Comparison of ENCODE assay signal across 1 cellular context in the genomic region with DNA sequence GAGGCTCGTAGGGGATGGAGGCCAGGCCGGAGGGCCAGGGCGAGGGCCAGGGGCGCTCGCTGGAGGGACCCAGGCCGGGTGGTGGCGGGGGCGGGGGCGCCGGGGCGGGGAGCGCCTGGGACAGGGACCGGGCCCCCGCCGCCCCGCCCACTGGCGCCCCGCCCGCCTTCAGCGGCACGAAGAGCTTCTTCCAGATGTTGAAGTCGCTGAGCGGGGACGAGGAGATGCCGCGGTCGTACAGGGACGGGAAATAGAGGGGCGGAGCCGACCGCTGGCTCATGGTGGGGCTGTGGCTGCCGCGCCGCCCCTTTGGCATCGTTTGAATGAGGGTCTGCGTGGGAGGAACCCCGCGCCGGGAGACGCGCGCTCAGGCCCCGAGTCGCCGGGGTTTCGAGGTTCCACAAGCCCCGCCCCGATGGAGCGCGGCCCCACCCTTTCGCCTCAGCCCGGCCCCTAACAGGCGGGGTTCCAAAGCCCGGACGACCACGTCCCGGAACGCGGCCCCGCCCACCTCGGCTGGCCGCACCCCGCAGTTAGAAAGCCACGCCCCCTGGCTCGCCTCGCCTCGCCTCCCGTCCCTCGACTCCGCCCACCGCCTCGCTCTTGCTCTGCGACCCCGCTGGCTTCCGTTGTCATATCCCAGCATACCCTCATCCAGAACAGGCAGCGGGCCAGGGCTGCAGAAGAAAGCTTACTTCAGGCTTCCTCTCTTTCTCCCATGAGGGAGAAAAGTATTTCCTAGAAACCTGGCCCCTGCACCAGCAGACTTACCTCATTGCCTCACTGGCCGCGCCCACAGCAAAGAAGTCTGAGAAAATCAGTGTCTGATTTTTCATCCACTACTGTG.
TF ChIP-seq lines count a peak whose summit lies in the region.

A gene with protein sequence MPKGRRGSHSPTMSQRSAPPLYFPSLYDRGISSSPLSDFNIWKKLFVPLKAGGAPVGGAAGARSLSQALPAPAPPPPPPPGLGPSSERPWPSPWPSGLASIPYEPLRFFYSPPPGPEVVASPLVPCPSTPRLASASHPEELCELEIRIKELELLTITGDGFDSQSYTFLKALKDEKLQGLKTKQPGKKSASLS (minus strand): TSS at position 402 of the 847 bp plus-strand sequence. CDS start 86 bp downstream, at position 316.

TF ChIP-seq in HepG2, 621 proteins besides CTCF, POLR2A, EP300 and RAD21 (continued from another document and continues in another):
- TF ChIP-seq, protein P1, sequence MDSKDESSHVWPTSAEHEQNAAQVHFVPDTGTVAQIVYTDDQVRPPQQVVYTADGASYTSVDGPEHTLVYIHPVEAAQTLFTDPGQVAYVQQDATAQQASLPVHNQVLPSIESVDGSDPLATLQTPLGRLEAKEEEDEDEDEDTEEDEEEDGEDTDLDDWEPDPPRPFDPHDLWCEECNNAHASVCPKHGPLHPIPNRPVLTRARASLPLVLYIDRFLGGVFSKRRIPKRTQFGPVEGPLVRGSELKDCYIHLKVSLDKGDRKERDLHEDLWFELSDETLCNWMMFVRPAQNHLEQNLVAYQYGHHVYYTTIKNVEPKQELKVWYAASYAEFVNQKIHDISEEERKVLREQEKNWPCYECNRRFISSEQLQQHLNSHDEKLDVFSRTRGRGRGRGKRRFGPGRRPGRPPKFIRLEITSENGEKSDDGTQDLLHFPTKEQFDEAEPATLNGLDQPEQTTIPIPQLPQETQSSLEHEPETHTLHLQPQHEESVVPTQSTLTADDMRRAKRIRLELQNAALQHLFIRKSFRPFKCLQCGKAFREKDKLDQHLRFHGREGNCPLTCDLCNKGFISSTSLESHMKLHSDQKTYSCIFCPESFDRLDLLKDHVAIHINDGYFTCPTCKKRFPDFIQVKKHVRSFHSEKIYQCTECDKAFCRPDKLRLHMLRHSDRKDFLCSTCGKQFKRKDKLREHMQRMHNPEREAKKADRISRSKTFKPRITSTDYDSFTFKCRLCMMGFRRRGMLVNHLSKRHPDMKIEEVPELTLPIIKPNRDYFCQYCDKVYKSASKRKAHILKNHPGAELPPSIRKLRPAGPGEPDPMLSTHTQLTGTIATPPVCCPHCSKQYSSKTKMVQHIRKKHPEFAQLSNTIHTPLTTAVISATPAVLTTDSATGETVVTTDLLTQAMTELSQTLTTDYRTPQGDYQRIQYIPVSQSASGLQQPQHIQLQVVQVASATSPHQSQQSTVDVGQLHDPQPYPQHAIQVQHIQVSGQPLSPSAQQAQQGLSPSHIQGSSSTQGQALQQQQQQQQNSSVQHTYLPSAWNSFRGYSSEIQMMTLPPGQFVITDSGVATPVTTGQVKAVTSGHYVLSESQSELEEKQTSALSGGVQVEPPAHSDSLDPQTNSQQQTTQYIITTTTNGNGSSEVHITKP (CRISPR knock-in tag; IDR thresholded peaks at IDR 0.05; ENCODE audit: low read depth), result peak; percentile 41; the same call in 1 of the 2 replicates
- TF ChIP-seq ATM (IDR thresholded peaks at IDR 0.05; ENCODE audit: borderline replicate concordance), result no peak
- TF ChIP-seq MEF2D (CRISPR knock-in tag; IDR thresholded peaks at IDR 0.05), result no peak
- TF ChIP-seq RBFOX2 (IDR thresholded peaks at IDR 0.05; ENCODE audit: low read depth, low read length), result peak; percentile 85
- peak; percentile 69 for TF ChIP-seq ELF1 (CRISPR knock-in tag; IDR thresholded peaks at IDR 0.05)
- TF ChIP-seq REPIN1 (CRISPR knock-in tag; IDR thresholded peaks at IDR 0.05; ENCODE audit: borderline replicate concordance, low read depth), result peak; percentile 76; the same call in 1 of the 2 replicates
- TF ChIP-seq NFE2L1 (CRISPR knock-in tag; IDR thresholded peaks at IDR 0.05; ENCODE audit: borderline replicate concordance), result no peak
- no peak for TF ChIP-seq ZNF274 (CRISPR knock-in tag; IDR thresholded peaks at IDR 0.05)
- TF ChIP-seq SALL2 (CRISPR knock-in tag; IDR thresholded peaks at IDR 0.05), result no peak
- no peak for TF ChIP-seq BCL6 (CRISPR knock-in tag; IDR thresholded peaks at IDR 0.05)
- TF ChIP-seq, protein P2, sequence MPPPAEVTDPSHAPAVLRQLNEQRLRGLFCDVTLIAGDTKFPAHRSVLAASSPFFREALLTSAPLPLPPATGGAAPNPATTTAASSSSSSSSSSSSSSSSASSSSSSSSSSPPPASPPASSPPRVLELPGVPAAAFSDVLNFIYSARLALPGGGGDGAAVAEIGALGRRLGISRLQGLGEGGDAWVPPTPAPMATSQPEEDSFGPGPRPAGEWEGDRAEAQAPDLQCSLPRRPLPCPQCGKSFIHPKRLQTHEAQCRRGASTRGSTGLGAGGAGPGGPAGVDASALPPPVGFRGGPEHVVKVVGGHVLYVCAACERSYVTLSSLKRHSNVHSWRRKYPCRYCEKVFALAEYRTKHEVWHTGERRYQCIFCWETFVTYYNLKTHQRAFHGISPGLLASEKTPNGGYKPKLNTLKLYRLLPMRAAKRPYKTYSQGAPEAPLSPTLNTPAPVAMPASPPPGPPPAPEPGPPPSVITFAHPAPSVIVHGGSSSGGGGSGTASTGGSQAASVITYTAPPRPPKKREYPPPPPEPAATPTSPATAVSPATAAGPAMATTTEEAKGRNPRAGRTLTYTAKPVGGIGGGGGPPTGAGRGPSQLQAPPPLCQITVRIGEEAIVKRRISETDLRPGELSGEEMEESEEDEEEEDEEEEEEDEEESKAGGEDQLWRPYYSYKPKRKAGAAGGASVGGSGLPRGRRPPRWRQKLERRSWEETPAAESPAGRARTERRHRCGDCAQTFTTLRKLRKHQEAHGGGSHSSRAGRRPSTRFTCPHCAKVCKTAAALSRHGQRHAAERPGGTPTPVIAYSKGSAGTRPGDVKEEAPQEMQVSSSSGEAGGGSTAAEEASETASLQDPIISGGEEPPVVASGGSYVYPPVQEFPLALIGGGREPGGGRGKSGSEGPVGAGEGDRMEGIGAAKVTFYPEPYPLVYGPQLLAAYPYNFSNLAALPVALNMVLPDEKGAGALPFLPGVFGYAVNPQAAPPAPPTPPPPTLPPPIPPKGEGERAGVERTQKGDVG (CRISPR knock-in tag; IDR thresholded peaks at IDR 0.05; ENCODE audit: borderline replicate concordance), result no peak
- TF ChIP-seq ZBTB42 (CRISPR knock-in tag; IDR thresholded peaks at IDR 0.05), result peak; percentile 95
- no peak for TF ChIP-seq ZNF20 (CRISPR knock-in tag; IDR thresholded peaks at IDR 0.05)
- no peak for TF ChIP-seq ATF1 (CRISPR knock-in tag; IDR thresholded peaks at IDR 0.05)
- TF ChIP-seq, protein P3, sequence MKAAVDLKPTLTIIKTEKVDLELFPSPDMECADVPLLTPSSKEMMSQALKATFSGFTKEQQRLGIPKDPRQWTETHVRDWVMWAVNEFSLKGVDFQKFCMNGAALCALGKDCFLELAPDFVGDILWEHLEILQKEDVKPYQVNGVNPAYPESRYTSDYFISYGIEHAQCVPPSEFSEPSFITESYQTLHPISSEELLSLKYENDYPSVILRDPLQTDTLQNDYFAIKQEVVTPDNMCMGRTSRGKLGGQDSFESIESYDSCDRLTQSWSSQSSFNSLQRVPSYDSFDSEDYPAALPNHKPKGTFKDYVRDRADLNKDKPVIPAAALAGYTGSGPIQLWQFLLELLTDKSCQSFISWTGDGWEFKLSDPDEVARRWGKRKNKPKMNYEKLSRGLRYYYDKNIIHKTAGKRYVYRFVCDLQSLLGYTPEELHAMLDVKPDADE (CRISPR knock-in tag; IDR thresholded peaks at IDR 0.05), result no peak
- peak; percentile 11; the same call in 1 of the 2 replicates for TF ChIP-seq SIN3A (IDR thresholded peaks at IDR 0.05; ENCODE audit: borderline replicate concordance, low read depth, low read length)
- TF ChIP-seq MAZ (IDR thresholded peaks at IDR 0.05; ENCODE audit: borderline replicate concordance, low read depth, low read length), result no peak
- TF ChIP-seq MAZ (CRISPR knock-in tag; IDR thresholded peaks at IDR 0.05; ENCODE audit: low read depth), result peak; percentile 2
- 0 out of 2 replicates have a peak, but pooled peaks have one; percentile 53 for TF ChIP-seq ZNF619 (CRISPR knock-in tag; IDR thresholded peaks at IDR 0.05)
- peak; percentile 63; the same call in 1 of the 2 replicates for TF ChIP-seq ZBTB7B (CRISPR knock-in tag; IDR thresholded peaks at IDR 0.05)
- no peak for TF ChIP-seq MED13 (CRISPR knock-in tag; IDR thresholded peaks at IDR 0.05)
- TF ChIP-seq SAP130 (CRISPR knock-in tag; IDR thresholded peaks at IDR 0.05; ENCODE audit: low read depth), result peak; percentile 76
- TF ChIP-seq YEATS2 (CRISPR knock-in tag; IDR thresholded peaks at IDR 0.05; ENCODE audit: borderline replicate concordance), result no peak
- TF ChIP-seq ZNF724P (CRISPR knock-in tag; IDR thresholded peaks at IDR 0.05; ENCODE audit: borderline replicate concordance), result 0 out of 2 replicates have a peak, but pooled peaks have one; percentile 66
- TF ChIP-seq ZMYM2 (CRISPR knock-in tag; IDR thresholded peaks at IDR 0.05), result no peak
- TF ChIP-seq TIGD3 (CRISPR knock-in tag; IDR thresholded peaks at IDR 0.05; ENCODE audit: borderline replicate concordance), result no peak
- TF ChIP-seq ZNF18 (CRISPR knock-in tag; IDR thresholded peaks at IDR 0.05; ENCODE audit: insufficient replicate concordance), result peak; percentile 64
- no peak for TF ChIP-seq SRSF1 (optimal IDR thresholded peaks at IDR 0.05; ENCODE audit: low read depth, low read length)
- no peak for TF ChIP-seq ELF4 (CRISPR knock-in tag; IDR thresholded peaks at IDR 0.05; ENCODE audit: borderline replicate concordance)
- no peak for TF ChIP-seq U2AF2 (IDR thresholded peaks at IDR 0.05; ENCODE audit: low read depth, low read length)
- TF ChIP-seq SATB2 (CRISPR knock-in tag; IDR thresholded peaks at IDR 0.05), result no peak
- TF ChIP-seq ZNF251 (CRISPR knock-in tag; IDR thresholded peaks at IDR 0.05), result no peak
- 0 out of 2 replicates have a peak, but pooled peaks have one; percentile 34 for TF ChIP-seq ZNF121 (CRISPR knock-in tag; IDR thresholded peaks at IDR 0.05)
- TF ChIP-seq ZNF296 (CRISPR knock-in tag; conservative IDR thresholded peaks at IDR 0.05), result no peak
- no peak for TF ChIP-seq GATA4 (IDR thresholded peaks at IDR 0.05; ENCODE audit: borderline replicate concordance, low read depth)
- no peak for TF ChIP-seq ZSCAN21 (CRISPR knock-in tag; IDR thresholded peaks at IDR 0.05; ENCODE audit: borderline replicate concordance)
- no peak for TF ChIP-seq ZNF460 (CRISPR knock-in tag; IDR thresholded peaks at IDR 0.05; ENCODE audit: borderline replicate concordance)
- TF ChIP-seq KLF16 (CRISPR knock-in tag; IDR thresholded peaks at IDR 0.05), result peak in 1 of 2 experiments; percentile 45; a peak in 1 of 4 replicates
- no peak for TF ChIP-seq ZMAT5 (CRISPR knock-in tag; IDR thresholded peaks at IDR 0.05; ENCODE audit: borderline replicate concordance, low read depth)
- TF ChIP-seq HIVEP1 (CRISPR knock-in tag; IDR thresholded peaks at IDR 0.05), result peak; percentile 28; the same call in 1 of the 2 replicates
- TF ChIP-seq PHF8 (CRISPR knock-in tag; IDR thresholded peaks at IDR 0.05), result peak; percentile 62
- TF ChIP-seq GATAD1 (CRISPR knock-in tag; IDR thresholded peaks at IDR 0.05), result 0 out of 2 replicates have a peak, but pooled peaks have one; percentile 26
